ENCODE assay signal across 1 cellular context in the genomic region with DNA sequence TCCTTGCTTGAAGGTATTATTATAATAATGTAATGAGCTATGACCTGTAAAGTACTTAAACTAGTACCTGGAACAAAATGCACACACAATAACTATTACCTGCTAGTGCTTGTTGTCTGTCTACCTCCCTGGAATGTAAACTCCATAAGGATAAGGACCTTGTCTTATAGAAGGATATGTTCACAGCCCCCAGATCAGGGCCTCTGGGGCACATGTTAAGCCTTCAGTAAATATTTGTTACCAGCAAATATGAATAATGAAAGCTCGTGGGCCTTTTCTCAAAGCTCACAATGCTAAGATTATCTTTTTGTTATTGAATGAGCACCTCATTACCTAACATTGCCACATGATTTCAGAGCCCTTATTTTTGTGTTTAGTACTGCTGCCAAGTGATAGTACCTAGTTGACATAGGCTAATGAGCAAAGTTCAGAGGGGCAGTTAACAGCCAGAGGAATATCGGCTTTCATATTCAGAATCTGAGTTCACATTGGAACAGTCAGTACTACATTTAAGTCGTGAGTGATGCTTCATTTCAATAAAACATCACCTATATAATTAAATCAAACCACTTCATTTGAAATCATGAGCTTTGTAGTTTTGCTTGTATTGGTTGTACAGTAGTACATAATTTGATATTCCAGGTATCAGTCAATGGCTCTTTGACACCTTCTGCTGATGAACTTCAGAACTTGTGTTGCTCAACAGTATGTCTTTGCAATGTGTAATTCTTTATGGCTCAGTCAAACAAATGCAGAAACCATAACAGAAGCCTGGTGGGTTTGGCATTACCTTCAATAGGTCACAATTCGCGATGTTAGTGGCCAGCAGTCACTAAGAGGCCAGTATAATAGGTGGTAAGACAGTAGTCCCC.
TF ChIP-seq lines count a peak whose summit lies in the region.

No MANE protein-coding gene starts in this region.

TF ChIP-seq in HepG2, 621 proteins besides CTCF, POLR2A, EP300 and RAD21 (continued from another document and continues in another):
- TF ChIP-seq ZNF614 (CRISPR knock-in tag; IDR thresholded peaks at IDR 0.05; ENCODE audit: borderline replicate concordance) (peak; percentile 94), MAF1 (CRISPR knock-in tag; IDR thresholded peaks at IDR 0.05; ENCODE audit: borderline replicate concordance) (no peak; the same call in 1 of the 2 replicates), ZNF577 (CRISPR knock-in tag; IDR thresholded peaks at IDR 0.05; ENCODE audit: borderline replicate concordance, low read depth) (no peak), MED13 (CRISPR knock-in tag; IDR thresholded peaks at IDR 0.05) (no peak; the same call in 1 of the 2 replicates), SMAD1 (CRISPR knock-in tag; IDR thresholded peaks at IDR 0.05; ENCODE audit: borderline replicate concordance, low read depth) (no peak), ZNF782 (CRISPR knock-in tag; IDR thresholded peaks at IDR 0.05; ENCODE audit: borderline replicate concordance) (no peak), ZNF160 (CRISPR knock-in tag; IDR thresholded peaks at IDR 0.05) (no peak), MYC (CRISPR knock-in tag; IDR thresholded peaks at IDR 0.05; ENCODE audit: borderline replicate concordance) (no peak), HMG20A (CRISPR knock-in tag; IDR thresholded peaks at IDR 0.05; ENCODE audit: borderline replicate concordance) (peak; percentile 95), ZFY (CRISPR knock-in tag; IDR thresholded peaks at IDR 0.05) (no peak), ZNF737 (CRISPR knock-in tag; IDR thresholded peaks at IDR 0.05; ENCODE audit: borderline replicate concordance) (no peak), MIER3 (CRISPR knock-in tag; IDR thresholded peaks at IDR 0.05; ENCODE audit: borderline replicate concordance) (0 out of 2 replicates have a peak, but pooled peaks have one; percentile 64), GPN1 (CRISPR knock-in tag; IDR thresholded peaks at IDR 0.05; ENCODE audit: borderline replicate concordance) (no peak), CC2D1A (CRISPR knock-in tag; IDR thresholded peaks at IDR 0.05) (0 out of 2 replicates have a peak, but pooled peaks have one; percentile 32), SSRP1 (CRISPR knock-in tag; IDR thresholded peaks at IDR 0.05) (0 out of 2 replicates have a peak, but pooled peaks have one; percentile 73), CENPT (CRISPR knock-in tag; IDR thresholded peaks at IDR 0.05; ENCODE audit: low read depth) (no peak), CBX1 (IDR thresholded peaks at IDR 0.05; ENCODE audit: low read depth) (no peak), ZFP90 (CRISPR knock-in tag; IDR thresholded peaks at IDR 0.05; ENCODE audit: borderline replicate concordance) (no peak), GATA4 (IDR thresholded peaks at IDR 0.05; ENCODE audit: borderline replicate concordance, low read depth) (peak; percentile 93), THYN1 (CRISPR knock-in tag; IDR thresholded peaks at IDR 0.05; ENCODE audit: borderline replicate concordance, low read depth) (0 out of 2 replicates have a peak, but pooled peaks have one; percentile 73), PCBP1 (IDR thresholded peaks at IDR 0.05; ENCODE audit: borderline replicate concordance, low read depth, low read length) (no peak), PHB2 (IDR thresholded peaks at IDR 0.05; ENCODE audit: partially characterized antibody) (no peak), GABPA (IDR thresholded peaks at IDR 0.05; ENCODE audit: low read depth, low read length) (no peak), GABPA (CRISPR knock-in tag; IDR thresholded peaks at IDR 0.05; ENCODE audit: low read depth) (peak; percentile 45; the same call in 1 of the 2 replicates), RFX1 (IDR thresholded peaks at IDR 0.05) (peak; percentile 81), SIX1 (CRISPR knock-in tag; IDR thresholded peaks at IDR 0.05; ENCODE audit: borderline replicate concordance) (peak; percentile 97), THAP11 (CRISPR knock-in tag; IDR thresholded peaks at IDR 0.05) (peak; percentile 75), SP140L (CRISPR knock-in tag; IDR thresholded peaks at IDR 0.05; ENCODE audit: borderline replicate concordance) (0 out of 2 replicates have a peak, but pooled peaks have one; percentile 29), ZNF674 (CRISPR knock-in tag; IDR thresholded peaks at IDR 0.05; ENCODE audit: low read depth) (no peak), NFE2L2 (IDR thresholded peaks at IDR 0.05; ENCODE audit: low read length) (no peak)
- TF ChIP-seq, protein P1, sequence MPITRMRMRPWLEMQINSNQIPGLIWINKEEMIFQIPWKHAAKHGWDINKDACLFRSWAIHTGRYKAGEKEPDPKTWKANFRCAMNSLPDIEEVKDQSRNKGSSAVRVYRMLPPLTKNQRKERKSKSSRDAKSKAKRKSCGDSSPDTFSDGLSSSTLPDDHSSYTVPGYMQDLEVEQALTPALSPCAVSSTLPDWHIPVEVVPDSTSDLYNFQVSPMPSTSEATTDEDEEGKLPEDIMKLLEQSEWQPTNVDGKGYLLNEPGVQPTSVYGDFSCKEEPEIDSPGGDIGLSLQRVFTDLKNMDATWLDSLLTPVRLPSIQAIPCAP (CRISPR knock-in tag; IDR thresholded peaks at IDR 0.05; ENCODE audit: low read depth), result no peak
- TF ChIP-seq, protein P2, sequence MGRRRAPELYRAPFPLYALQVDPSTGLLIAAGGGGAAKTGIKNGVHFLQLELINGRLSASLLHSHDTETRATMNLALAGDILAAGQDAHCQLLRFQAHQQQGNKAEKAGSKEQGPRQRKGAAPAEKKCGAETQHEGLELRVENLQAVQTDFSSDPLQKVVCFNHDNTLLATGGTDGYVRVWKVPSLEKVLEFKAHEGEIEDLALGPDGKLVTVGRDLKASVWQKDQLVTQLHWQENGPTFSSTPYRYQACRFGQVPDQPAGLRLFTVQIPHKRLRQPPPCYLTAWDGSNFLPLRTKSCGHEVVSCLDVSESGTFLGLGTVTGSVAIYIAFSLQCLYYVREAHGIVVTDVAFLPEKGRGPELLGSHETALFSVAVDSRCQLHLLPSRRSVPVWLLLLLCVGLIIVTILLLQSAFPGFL (CRISPR knock-in tag; IDR thresholded peaks at IDR 0.05), result no peak
- TF ChIP-seq, protein P3, sequence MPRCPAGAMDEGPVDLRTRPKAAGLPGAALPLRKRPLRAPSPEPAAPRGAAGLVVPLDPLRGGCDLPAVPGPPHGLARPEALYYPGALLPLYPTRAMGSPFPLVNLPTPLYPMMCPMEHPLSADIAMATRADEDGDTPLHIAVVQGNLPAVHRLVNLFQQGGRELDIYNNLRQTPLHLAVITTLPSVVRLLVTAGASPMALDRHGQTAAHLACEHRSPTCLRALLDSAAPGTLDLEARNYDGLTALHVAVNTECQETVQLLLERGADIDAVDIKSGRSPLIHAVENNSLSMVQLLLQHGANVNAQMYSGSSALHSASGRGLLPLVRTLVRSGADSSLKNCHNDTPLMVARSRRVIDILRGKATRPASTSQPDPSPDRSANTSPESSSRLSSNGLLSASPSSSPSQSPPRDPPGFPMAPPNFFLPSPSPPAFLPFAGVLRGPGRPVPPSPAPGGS (CRISPR knock-in tag; IDR thresholded peaks at IDR 0.05), result no peak
- TF ChIP-seq, protein P4, sequence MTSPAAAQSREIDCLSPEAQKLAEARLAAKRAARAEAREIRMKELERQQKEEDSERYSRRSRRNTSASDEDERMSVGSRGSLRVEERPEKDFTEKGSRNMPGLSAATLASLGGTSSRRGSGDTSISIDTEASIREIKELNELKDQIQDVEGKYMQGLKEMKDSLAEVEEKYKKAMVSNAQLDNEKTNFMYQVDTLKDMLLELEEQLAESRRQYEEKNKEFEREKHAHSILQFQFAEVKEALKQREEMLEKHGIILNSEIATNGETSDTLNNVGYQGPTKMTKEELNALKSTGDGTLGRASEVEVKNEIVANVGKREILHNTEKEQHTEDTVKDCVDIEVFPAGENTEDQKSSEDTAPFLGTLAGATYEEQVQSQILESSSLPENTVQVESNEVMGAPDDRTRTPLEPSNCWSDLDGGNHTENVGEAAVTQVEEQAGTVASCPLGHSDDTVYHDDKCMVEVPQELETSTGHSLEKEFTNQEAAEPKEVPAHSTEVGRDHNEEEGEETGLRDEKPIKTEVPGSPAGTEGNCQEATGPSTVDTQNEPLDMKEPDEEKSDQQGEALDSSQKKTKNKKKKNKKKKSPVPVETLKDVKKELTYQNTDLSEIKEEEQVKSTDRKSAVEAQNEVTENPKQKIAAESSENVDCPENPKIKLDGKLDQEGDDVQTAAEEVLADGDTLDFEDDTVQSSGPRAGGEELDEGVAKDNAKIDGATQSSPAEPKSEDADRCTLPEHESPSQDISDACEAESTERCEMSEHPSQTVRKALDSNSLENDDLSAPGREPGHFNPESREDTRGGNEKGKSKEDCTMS (CRISPR knock-in tag; conservative IDR thresholded peaks at IDR 0.05), result no peak
- TF ChIP-seq, protein P5, sequence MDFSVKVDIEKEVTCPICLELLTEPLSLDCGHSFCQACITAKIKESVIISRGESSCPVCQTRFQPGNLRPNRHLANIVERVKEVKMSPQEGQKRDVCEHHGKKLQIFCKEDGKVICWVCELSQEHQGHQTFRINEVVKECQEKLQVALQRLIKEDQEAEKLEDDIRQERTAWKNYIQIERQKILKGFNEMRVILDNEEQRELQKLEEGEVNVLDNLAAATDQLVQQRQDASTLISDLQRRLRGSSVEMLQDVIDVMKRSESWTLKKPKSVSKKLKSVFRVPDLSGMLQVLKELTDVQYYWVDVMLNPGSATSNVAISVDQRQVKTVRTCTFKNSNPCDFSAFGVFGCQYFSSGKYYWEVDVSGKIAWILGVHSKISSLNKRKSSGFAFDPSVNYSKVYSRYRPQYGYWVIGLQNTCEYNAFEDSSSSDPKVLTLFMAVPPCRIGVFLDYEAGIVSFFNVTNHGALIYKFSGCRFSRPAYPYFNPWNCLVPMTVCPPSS (IDR thresholded peaks at IDR 0.05), result no peak
- TF ChIP-seq, protein P6, sequence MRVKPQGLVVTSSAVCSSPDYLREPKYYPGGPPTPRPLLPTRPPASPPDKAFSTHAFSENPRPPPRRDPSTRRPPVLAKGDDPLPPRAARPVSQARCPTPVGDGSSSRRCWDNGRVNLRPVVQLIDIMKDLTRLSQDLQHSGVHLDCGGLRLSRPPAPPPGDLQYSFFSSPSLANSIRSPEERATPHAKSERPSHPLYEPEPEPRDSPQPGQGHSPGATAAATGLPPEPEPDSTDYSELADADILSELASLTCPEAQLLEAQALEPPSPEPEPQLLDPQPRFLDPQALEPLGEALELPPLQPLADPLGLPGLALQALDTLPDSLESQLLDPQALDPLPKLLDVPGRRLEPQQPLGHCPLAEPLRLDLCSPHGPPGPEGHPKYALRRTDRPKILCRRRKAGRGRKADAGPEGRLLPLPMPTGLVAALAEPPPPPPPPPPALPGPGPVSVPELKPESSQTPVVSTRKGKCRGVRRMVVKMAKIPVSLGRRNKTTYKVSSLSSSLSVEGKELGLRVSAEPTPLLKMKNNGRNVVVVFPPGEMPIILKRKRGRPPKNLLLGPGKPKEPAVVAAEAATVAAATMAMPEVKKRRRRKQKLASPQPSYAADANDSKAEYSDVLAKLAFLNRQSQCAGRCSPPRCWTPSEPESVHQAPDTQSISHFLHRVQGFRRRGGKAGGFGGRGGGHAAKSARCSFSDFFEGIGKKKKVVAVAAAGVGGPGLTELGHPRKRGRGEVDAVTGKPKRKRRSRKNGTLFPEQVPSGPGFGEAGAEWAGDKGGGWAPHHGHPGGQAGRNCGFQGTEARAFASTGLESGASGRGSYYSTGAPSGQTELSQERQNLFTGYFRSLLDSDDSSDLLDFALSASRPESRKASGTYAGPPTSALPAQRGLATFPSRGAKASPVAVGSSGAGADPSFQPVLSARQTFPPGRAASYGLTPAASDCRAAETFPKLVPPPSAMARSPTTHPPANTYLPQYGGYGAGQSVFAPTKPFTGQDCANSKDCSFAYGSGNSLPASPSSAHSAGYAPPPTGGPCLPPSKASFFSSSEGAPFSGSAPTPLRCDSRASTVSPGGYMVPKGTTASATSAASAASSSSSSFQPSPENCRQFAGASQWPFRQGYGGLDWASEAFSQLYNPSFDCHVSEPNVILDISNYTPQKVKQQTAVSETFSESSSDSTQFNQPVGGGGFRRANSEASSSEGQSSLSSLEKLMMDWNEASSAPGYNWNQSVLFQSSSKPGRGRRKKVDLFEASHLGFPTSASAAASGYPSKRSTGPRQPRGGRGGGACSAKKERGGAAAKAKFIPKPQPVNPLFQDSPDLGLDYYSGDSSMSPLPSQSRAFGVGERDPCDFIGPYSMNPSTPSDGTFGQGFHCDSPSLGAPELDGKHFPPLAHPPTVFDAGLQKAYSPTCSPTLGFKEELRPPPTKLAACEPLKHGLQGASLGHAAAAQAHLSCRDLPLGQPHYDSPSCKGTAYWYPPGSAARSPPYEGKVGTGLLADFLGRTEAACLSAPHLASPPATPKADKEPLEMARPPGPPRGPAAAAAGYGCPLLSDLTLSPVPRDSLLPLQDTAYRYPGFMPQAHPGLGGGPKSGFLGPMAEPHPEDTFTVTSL (CRISPR knock-in tag; IDR thresholded peaks at IDR 0.05; ENCODE audit: borderline replicate concordance), result peak; percentile 85; the same call in 1 of the 2 replicates
- TF ChIP-seq, protein P7, sequence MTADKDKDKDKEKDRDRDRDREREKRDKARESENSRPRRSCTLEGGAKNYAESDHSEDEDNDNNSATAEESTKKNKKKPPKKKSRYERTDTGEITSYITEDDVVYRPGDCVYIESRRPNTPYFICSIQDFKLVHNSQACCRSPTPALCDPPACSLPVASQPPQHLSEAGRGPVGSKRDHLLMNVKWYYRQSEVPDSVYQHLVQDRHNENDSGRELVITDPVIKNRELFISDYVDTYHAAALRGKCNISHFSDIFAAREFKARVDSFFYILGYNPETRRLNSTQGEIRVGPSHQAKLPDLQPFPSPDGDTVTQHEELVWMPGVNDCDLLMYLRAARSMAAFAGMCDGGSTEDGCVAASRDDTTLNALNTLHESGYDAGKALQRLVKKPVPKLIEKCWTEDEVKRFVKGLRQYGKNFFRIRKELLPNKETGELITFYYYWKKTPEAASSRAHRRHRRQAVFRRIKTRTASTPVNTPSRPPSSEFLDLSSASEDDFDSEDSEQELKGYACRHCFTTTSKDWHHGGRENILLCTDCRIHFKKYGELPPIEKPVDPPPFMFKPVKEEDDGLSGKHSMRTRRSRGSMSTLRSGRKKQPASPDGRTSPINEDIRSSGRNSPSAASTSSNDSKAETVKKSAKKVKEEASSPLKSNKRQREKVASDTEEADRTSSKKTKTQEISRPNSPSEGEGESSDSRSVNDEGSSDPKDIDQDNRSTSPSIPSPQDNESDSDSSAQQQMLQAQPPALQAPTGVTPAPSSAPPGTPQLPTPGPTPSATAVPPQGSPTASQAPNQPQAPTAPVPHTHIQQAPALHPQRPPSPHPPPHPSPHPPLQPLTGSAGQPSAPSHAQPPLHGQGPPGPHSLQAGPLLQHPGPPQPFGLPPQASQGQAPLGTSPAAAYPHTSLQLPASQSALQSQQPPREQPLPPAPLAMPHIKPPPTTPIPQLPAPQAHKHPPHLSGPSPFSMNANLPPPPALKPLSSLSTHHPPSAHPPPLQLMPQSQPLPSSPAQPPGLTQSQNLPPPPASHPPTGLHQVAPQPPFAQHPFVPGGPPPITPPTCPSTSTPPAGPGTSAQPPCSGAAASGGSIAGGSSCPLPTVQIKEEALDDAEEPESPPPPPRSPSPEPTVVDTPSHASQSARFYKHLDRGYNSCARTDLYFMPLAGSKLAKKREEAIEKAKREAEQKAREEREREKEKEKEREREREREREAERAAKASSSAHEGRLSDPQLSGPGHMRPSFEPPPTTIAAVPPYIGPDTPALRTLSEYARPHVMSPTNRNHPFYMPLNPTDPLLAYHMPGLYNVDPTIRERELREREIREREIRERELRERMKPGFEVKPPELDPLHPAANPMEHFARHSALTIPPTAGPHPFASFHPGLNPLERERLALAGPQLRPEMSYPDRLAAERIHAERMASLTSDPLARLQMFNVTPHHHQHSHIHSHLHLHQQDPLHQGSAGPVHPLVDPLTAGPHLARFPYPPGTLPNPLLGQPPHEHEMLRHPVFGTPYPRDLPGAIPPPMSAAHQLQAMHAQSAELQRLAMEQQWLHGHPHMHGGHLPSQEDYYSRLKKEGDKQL (CRISPR knock-in tag; IDR thresholded peaks at IDR 0.05; ENCODE audit: low read depth), result peak; percentile 98
- TF ChIP-seq, protein P8, sequence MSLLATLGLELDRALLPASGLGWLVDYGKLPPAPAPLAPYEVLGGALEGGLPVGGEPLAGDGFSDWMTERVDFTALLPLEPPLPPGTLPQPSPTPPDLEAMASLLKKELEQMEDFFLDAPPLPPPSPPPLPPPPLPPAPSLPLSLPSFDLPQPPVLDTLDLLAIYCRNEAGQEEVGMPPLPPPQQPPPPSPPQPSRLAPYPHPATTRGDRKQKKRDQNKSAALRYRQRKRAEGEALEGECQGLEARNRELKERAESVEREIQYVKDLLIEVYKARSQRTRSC (CRISPR knock-in tag; IDR thresholded peaks at IDR 0.05; ENCODE audit: low read depth), result no peak
